In the genomic region with DNA sequence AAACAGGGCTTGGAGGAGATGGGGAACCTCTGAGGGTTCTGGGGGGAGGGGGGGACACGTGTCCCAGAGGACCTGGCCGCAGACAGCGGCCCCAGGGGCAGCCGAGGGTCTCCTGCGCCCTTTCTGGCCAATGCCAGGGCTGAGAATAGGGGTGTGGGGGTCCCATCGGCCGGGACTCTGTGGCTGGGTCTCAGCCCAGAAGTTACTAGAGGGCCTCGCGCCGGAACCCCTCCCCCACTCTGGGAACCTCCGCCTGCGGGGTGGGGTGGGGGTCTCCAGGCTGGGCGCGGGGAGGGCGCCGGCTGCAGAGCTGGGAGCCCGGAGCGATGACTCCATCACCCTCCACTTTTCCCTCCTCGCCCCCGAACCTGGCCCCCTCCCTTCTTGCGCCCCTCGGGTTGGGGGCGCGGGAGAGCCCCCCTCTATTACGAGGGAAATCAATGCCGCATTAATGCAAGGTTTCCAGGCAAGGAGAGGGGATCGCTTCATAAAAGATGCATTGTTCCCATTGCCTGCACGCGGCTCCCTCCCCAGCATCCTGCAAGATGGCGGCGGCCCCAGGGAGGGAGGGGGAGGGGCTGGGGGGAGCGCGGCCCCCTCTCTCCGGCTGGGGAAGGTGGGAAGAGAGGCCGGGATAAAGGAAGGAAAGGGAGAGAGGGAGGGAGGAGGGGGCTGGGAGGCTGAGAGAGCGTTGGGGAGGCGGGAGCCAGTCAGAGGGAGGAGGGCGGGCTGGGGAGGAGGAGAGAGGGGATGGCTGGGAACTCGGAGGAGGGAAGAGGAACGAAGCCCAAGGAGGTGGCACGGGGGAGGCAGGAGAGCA, we compare ENCODE assay signal across 7 cellular contexts.
DNase-seq lines count a peak whose midpoint lies in the region; ATAC-seq and TF ChIP-seq lines count a peak whose summit lies in the region.
"Not testable (repeated sequence)": the region's sequence is repeated elsewhere in the genome, so short reads cannot be mapped to it uniquely, and the experiment has no call there.

No MANE protein-coding gene starts in this region.

- peak overlapping the region in 4 of 5 experiments; percentile 16 to 75 (median 62) for H3K4me3 Mint-ChIP-seq in brain
- peak overlapping the region; percentile 69 for H3K4me3 Mint-ChIP-seq in memory B cell

- DNase-seq in GM04504 (ENCODE audit: low read depth) (peak; percentile 33), NCI-H2171 treated with DMSO at 0.1 percent for 48 hours (lab: John Stamatoyannopoulos, UW) (peak; percentile 82), foreskin melanocyte (peak; percentile 56), retinal pigment epithelial cell (ENCODE audit: low read depth) (peak; percentile 13)
- not testable (repeated sequence) for DNase-seq in memory B cell (ENCODE audit: low spot score in 2 of 2)

- H3K36me3 Mint-ChIP-seq in brain, memory B cell: not testable (repeated sequence)

- not testable (repeated sequence) for H3K27me3 Mint-ChIP-seq in brain, memory B cell

- H3K9me3 Mint-ChIP-seq in brain, memory B cell: not testable (repeated sequence)

- H3K27ac Mint-ChIP-seq in brain = peak overlapping the region in 4 of 5 experiments; percentile 76 to 92 (median 90)
- H3K27ac Mint-ChIP-seq in memory B cell = not testable (repeated sequence)

- peaks cover 17% of the 10 kb centered on the region for H3K4me1 Mint-ChIP-seq in brain
- not testable (repeated sequence) for H3K4me1 Mint-ChIP-seq in memory B cell

- peak overlapping the region; percentile 37 for H3K4me3 ChIP-seq in WI38 (ENCODE audit: low read depth, low read length)
- H3K4me3 ChIP-seq in retinal pigment epithelial cell (ENCODE audit: low read length) = peak overlapping the region; percentile 44

- TF ChIP-seq CTCF in WI38 (IDR thresholded peaks at IDR 0.05; ENCODE audit: low read depth, low read length); brain (conservative IDR thresholded peaks at IDR 0.05); retinal pigment epithelial cell (conservative IDR thresholded peaks at IDR 0.05; ENCODE audit: low read depth, low read length): not testable (repeated sequence)

- ATAC-seq in memory B cell (ENCODE audit: low read depth) = peak; percentile 54
